Comparison of ENCODE assay signal across 1 cellular context in the genomic region with DNA sequence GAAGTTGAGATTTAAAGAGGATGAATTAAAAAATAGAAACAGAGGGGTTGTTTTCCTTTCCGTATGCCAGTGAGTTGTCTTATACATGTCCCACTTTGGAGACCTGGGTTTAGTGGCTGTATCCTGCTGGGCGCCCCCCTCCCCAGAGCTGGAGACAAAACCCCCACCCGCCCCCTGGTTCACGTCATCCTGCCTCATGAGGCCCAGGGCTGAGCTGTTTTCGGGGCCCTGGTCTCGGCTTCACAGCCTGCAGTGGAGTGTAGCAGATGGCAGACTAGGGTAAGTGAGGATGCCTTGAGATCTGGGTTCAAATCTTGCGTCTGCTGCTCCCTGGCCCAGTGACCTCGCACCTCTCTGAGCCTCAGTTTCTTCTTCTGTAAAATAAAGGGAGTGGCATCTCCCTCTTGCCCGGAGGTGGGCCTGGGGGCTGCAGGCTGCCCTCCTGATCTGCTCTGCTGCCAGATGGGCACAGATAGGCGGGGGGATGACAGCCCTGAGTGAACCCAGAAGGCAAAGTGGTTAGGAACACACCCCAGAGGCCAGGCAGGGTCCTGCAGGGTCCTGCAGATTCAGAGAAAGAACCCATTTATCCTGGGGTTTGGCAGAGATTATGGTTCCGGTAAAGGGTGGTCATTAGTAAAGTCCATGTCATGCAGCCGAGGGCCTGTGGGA.
TF ChIP-seq lines count a peak whose summit lies in the region.

No MANE protein-coding gene starts in this region.

TF ChIP-seq in H1, 55 proteins besides CTCF, POLR2A, EP300 and RAD21:
- no peak for TF ChIP-seq CBX8 (IDR thresholded peaks at IDR 0.05; ENCODE audit: borderline replicate concordance, low read depth, low read length)
- no peak for TF ChIP-seq MAFK (IDR thresholded peaks at IDR 0.05; ENCODE audit: low read depth, low read length)
- TF ChIP-seq RBBP5 (IDR thresholded peaks at IDR 0.05; ENCODE audit: borderline replicate concordance, low read depth, low read length), result no peak
- no peak for TF ChIP-seq RXRA (IDR thresholded peaks at IDR 0.05; ENCODE audit: insufficient read depth, low read depth, low read length)
- TF ChIP-seq CHD1 (IDR thresholded peaks at IDR 0.05; ENCODE audit: low read depth, low read length), result no peak
- TF ChIP-seq SAP30 (IDR thresholded peaks at IDR 0.05; ENCODE audit: insufficient read depth, insufficient replicate concordance, low read length), result no peak
- TF ChIP-seq HDAC2 (IDR thresholded peaks at IDR 0.05; ENCODE audit: borderline replicate concordance in 1 of 2, low read depth in 2 of 2, low read length in 2 of 2), result no peak
- TF ChIP-seq SIX5 (IDR thresholded peaks at IDR 0.05; ENCODE audit: low read depth, low read length), result no peak
- TF ChIP-seq NANOG (IDR thresholded peaks at IDR 0.05; ENCODE audit: insufficient read depth, low read depth, low read length, poor library complexity, severe bottlenecking), result no peak
- TF ChIP-seq, protein P1, sequence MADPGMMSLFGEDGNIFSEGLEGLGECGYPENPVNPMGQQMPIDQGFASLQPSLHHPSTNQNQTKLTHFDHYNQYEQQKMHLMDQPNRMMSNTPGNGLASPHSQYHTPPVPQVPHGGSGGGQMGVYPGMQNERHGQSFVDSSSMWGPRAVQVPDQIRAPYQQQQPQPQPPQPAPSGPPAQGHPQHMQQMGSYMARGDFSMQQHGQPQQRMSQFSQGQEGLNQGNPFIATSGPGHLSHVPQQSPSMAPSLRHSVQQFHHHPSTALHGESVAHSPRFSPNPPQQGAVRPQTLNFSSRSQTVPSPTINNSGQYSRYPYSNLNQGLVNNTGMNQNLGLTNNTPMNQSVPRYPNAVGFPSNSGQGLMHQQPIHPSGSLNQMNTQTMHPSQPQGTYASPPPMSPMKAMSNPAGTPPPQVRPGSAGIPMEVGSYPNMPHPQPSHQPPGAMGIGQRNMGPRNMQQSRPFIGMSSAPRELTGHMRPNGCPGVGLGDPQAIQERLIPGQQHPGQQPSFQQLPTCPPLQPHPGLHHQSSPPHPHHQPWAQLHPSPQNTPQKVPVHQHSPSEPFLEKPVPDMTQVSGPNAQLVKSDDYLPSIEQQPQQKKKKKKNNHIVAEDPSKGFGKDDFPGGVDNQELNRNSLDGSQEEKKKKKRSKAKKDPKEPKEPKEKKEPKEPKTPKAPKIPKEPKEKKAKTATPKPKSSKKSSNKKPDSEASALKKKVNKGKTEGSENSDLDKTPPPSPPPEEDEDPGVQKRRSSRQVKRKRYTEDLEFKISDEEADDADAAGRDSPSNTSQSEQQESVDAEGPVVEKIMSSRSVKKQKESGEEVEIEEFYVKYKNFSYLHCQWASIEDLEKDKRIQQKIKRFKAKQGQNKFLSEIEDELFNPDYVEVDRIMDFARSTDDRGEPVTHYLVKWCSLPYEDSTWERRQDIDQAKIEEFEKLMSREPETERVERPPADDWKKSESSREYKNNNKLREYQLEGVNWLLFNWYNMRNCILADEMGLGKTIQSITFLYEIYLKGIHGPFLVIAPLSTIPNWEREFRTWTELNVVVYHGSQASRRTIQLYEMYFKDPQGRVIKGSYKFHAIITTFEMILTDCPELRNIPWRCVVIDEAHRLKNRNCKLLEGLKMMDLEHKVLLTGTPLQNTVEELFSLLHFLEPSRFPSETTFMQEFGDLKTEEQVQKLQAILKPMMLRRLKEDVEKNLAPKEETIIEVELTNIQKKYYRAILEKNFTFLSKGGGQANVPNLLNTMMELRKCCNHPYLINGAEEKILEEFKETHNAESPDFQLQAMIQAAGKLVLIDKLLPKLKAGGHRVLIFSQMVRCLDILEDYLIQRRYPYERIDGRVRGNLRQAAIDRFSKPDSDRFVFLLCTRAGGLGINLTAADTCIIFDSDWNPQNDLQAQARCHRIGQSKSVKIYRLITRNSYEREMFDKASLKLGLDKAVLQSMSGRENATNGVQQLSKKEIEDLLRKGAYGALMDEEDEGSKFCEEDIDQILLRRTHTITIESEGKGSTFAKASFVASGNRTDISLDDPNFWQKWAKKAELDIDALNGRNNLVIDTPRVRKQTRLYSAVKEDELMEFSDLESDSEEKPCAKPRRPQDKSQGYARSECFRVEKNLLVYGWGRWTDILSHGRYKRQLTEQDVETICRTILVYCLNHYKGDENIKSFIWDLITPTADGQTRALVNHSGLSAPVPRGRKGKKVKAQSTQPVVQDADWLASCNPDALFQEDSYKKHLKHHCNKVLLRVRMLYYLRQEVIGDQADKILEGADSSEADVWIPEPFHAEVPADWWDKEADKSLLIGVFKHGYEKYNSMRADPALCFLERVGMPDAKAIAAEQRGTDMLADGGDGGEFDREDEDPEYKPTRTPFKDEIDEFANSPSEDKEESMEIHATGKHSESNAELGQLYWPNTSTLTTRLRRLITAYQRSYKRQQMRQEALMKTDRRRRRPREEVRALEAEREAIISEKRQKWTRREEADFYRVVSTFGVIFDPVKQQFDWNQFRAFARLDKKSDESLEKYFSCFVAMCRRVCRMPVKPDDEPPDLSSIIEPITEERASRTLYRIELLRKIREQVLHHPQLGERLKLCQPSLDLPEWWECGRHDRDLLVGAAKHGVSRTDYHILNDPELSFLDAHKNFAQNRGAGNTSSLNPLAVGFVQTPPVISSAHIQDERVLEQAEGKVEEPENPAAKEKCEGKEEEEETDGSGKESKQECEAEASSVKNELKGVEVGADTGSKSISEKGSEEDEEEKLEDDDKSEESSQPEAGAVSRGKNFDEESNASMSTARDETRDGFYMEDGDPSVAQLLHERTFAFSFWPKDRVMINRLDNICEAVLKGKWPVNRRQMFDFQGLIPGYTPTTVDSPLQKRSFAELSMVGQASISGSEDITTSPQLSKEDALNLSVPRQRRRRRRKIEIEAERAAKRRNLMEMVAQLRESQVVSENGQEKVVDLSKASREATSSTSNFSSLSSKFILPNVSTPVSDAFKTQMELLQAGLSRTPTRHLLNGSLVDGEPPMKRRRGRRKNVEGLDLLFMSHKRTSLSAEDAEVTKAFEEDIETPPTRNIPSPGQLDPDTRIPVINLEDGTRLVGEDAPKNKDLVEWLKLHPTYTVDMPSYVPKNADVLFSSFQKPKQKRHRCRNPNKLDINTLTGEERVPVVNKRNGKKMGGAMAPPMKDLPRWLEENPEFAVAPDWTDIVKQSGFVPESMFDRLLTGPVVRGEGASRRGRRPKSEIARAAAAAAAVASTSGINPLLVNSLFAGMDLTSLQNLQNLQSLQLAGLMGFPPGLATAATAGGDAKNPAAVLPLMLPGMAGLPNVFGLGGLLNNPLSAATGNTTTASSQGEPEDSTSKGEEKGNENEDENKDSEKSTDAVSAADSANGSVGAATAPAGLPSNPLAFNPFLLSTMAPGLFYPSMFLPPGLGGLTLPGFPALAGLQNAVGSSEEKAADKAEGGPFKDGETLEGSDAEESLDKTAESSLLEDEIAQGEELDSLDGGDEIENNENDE (IDR thresholded peaks at IDR 0.05; ENCODE audit: insufficient replicate concordance, low read length), result no peak
- no peak for TF ChIP-seq TBP (IDR thresholded peaks at IDR 0.05; ENCODE audit: low read depth, low read length)
